Comparison of ENCODE assay signal across 8 cellular contexts in the genomic region with DNA sequence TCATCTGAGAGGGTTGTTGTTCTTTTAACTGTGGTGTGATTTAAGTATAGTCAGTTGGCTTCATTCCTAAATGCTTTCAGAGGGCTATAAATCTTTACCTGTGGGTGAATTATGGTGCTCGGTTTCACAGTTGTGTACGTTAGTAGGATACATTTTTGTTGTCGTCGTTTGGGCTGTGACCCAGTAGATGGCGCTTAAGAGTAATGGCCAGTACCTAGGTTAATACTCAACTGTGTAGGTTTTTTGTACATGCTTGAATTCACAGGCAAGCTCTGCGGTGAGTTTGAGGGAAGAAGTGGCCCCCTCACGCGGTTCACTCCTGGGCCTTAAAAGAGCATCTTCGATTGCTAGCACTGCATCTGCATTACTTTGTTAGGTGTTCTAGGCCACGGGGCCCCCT.
A peak's percentile ranks its signal among the peaks of the same experiment; 100 is the strongest.
DNase-seq lines count a peak whose midpoint lies in the region; ATAC-seq, FAIRE-seq and TF ChIP-seq lines count a peak whose summit lies in the region.
"Not testable (repeated sequence)": the region's sequence is repeated elsewhere in the genome, so short reads cannot be mapped to it uniquely, and the experiment has no call there.

No MANE protein-coding gene starts in this region.

- not testable (repeated sequence) for H3K27ac ChIP-seq in K562 (ENCODE audit: extremely low read depth, low read depth, low read length); psoas muscle

- ATAC-seq in GM21360 (IDR thresholded peaks at IDR 0.05; ENCODE audit: unreplicated experiment) = peak; percentile 63
- ATAC-seq in HG02885 (IDR thresholded peaks at IDR 0.05; ENCODE audit: poor library complexity, unreplicated experiment) = peak; percentile 78
- not testable (repeated sequence) for ATAC-seq in K562, psoas muscle

- H2AFZ ChIP-seq in K562 (ENCODE audit: low read depth, low read length) = not testable (repeated sequence)

- H3K79me2 ChIP-seq in K562 (ENCODE audit: control insufficient read depth, insufficient read depth, low read length) = not testable (repeated sequence)

- not testable (repeated sequence) for BruUV-seq in K562 (replicated peaks; lab: Mats Ljungman, UMichigan)

- POLR2A ChIA-PET in K562 (lab: Yijun Ruan, JAX) = not testable (repeated sequence)

- in situ Hi-C loops in ACHN (cut with HindIII; ENCODE audit: low pct_ligation_motif_present, low pct_unique_long_range_greater_than_20kb, low sequenced_read_pairs); K562 (cut with MboI): not testable (repeated sequence)

- not testable (repeated sequence) for H3K9me3 ChIP-seq in K562 (replicated peaks; ENCODE audit: control insufficient read depth, insufficient read depth, low read depth, low read length); psoas muscle

- not testable (repeated sequence) for H3K4me1 ChIP-seq in K562 (replicated peaks in 1 of 2; ENCODE audit: control insufficient read depth in 2 of 2, insufficient read depth in 2 of 2, low read length in 2 of 2); psoas muscle

- not testable (repeated sequence) for H3K4me2 ChIP-seq in K562 (ENCODE audit: insufficient read depth, low read length)

- DNase-seq in ACHN (peak; percentile 0), NCI-H1417 (lab: John Stamatoyannopoulos, UW) (peak in 2 of 3 experiments; percentile 2 to 42), RKO (ENCODE audit: low spot score) (peak; percentile 1), K562 (ENCODE audit: extremely low read depth in 1 of 4, low spot score in 3 of 4) (peak in 1 of 4 experiments; percentile 0), iPS DF 4.7 (ENCODE audit: extremely low read depth, low spot score) (peak; percentile 0)
- not testable (repeated sequence) for DNase-seq in psoas muscle

- CTCF ChIA-PET in K562 (lab: Yijun Ruan, JAX; ENCODE audit: low intra/inter-chr PET ratio) = not testable (repeated sequence)

- not testable (repeated sequence) for H3K9ac ChIP-seq in K562 (ENCODE audit: insufficient read depth in 1 of 2, low read depth in 2 of 2, low read length in 2 of 2)

- H3K9me1 ChIP-seq in K562 (ENCODE audit: control insufficient read depth, insufficient read depth, low read length) = not testable (repeated sequence)

- H4K20me1 ChIP-seq in K562 (replicated peaks; ENCODE audit: control insufficient read depth, insufficient read depth, low read length) = not testable (repeated sequence)

- TF ChIP-seq EP300 in K562 (IDR thresholded peaks at IDR 0.05; ENCODE audit: low read length) = not testable (repeated sequence)

- intact Hi-C loops in K562 (cut with micrococcal nuclease); psoas muscle (cut with DNase I): not testable (repeated sequence)

- WGBS in K562 (ENCODE audit: insufficient coverage, low coverage, missing lambda C conversion rate) = 0% methylated on average over 4 of the region's 10 CpGs
- WGBS in psoas muscle, 3 donors = 20 to 35% (median 24%) methylated on average over 7 of the region's 10 CpGs

- H3K36me3 ChIP-seq in K562 (ENCODE audit: control insufficient read depth, insufficient read depth, low read length); psoas muscle (ENCODE audit: insufficient read depth in 1 of 2, low read depth in 1 of 2): not testable (repeated sequence)

- not testable (repeated sequence) for H3K4me3 ChIP-seq in K562, psoas muscle

- peak; percentile 58 for FAIRE-seq in K562 (lab: Jason Lieb, UNC)

- H3K27me3 ChIP-seq in K562 (ENCODE audit: control insufficient read depth in 2 of 2, insufficient read depth in 2 of 2, low read length in 2 of 2); psoas muscle (ENCODE audit: insufficient read depth in 3 of 3, low read length in 2 of 3): not testable (repeated sequence)

- not testable (repeated sequence) for TF ChIP-seq POLR2A in K562 (conservative IDR thresholded peaks at IDR 0.05)

- TF ChIP-seq CTCF in K562 (IDR thresholded peaks at IDR 0.05 in 2 of 3, conservative IDR thresholded peaks at IDR 0.05 in 1 of 3; ENCODE audit: insufficient read depth in 2 of 3, low read depth in 1 of 3, low read length in 3 of 3) = not testable (repeated sequence)
- peak; percentile 9 for TF ChIP-seq CTCF in psoas muscle (IDR thresholded peaks at IDR 0.05)

- TF ChIP-seq RAD21 in K562 (CRISPR knock-in tag; conservative IDR thresholded peaks at IDR 0.05 in 1 of 2, IDR thresholded peaks at IDR 0.05 in 1 of 2) = not testable (repeated sequence)
